ENCODE assay signal across 8 cellular contexts in the genomic region with DNA sequence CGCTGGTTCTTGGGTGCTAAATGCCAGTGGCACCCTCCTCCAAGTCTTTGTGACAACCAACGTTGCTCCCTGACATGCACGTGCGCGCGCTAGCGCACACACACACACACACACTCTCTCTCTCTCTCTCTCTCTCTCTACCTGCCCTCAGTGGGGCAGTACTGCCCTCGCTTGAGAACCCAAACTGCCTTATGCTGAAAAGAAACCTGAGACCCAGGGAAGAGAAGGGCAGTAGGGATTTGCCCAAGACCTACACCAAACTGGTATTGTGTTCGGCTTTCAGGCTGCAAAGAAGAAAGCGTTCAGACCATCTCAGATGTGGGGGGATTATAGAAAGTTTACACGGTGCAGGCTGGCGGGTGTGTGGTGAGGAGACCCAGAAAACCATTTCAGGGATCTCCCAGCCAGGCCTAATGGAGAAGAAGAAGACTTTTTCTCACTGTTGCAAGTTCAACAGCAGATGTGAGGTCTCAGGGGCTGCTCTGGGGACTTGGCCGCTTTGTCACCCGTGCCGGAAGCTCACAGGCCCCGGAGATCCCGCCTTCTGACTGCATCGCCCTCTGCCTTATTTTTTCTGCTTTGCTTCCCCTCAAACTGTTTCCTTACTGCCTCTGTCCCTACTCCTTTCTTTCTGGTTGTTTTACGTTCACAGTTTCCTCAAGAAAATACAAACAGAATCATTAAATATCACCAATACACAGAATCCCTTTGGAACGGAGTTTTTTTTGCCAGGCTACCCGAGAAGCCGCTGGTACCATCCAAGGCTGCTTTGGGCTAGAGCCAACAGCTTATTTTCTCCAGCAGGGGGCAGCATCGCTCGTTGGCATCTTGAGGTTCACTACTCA.
A peak's percentile ranks its signal among the peaks of the same experiment; 100 is the strongest.
DNase-seq lines count a peak whose midpoint lies in the region; ATAC-seq and TF ChIP-seq lines count a peak whose summit lies in the region.

No MANE protein-coding gene starts in this region.

- peak overlapping the region; percentile 80 for H2AFZ ChIP-seq in neural progenitor cell (replicated peaks)

- H3K27me3 Mint-ChIP-seq in neural progenitor cell (ENCODE audit: insufficient read depth, low read depth): peaks cover 18% of the 10 kb centered on the region

- peaks cover 28% of the 10 kb centered on the region for H3K4me1 Mint-ChIP-seq in neural progenitor cell

- intact Hi-C loops in stomach (cut with DNase I; ENCODE audit: low total_unique reads): no loop called here

- WGBS in stomach, 5 donors: 3 to 11% (median 5%) methylated on average over 24 of the region's 24 CpGs

- no peaks in the 10 kb centered on the region for H3K79me2 ChIP-seq in neural progenitor cell (ENCODE audit: low read depth)

- no peak overlapping the region for H3K9ac ChIP-seq in HUES48 (ENCODE audit: low read depth, low read length)
- peak overlapping the region; percentile 37 for H3K9ac ChIP-seq in NT2/D1 (ENCODE audit: insufficient read length, low read depth)
- no peak overlapping the region for H3K9ac ChIP-seq in neural progenitor cell

- H3K27ac ChIP-seq in HUES48 (ENCODE audit: low read depth, low read length) (no peak overlapping the region), neural progenitor cell (no peak overlapping the region), stomach (peak overlapping the region; percentile 11 to 75 (median 66))

- TF ChIP-seq CTCF in fibroblast of mammary gland (conservative IDR thresholded peaks at IDR 0.05; ENCODE audit: control insufficient read depth, insufficient read depth, low read depth, low read length) (peak; percentile 69), neural progenitor cell (IDR thresholded peaks at IDR 0.05) (peak; percentile 99), stomach (IDR thresholded peaks at IDR 0.05) (peak in 5 of 7 experiments; percentile 53 to 76 (median 74))

- no peaks in the 10 kb centered on the region for H4K20me1 ChIP-seq in neural progenitor cell (ENCODE audit: low read depth)

- DNase-seq in DMS153 (lab: John Stamatoyannopoulos, UW) (peak; percentile 54), NT2/D1 (ENCODE audit: low read depth, low spot score) (peak; percentile 59), activated T-cell treated with anti-CD3 and anti-CD28 coated beads for 48 hours (ENCODE audit: low read depth) (peak; percentile 64), fibroblast of mammary gland (ENCODE audit: low read depth) (peak; percentile 46), neural progenitor cell (ENCODE audit: low spot score) (peak; percentile 93), stomach (peak; percentile 73)

- peak overlapping the region; percentile 75 for H3K4me3 Mint-ChIP-seq in neural progenitor cell

- H3K4me1 ChIP-seq in HUES48 (ENCODE audit: control insufficient read depth, insufficient read depth, low read length) (peaks cover 15% of the 10 kb centered on the region), NT2/D1 (ENCODE audit: insufficient read depth, insufficient read length) (no peaks in the 10 kb centered on the region), neural progenitor cell (peaks cover 22% of the 10 kb centered on the region), stomach (peaks cover 0 to 27% (median 19%) of the 10 kb centered on the region in 4 donors)

- no peak for TF ChIP-seq POLR2A in stomach (IDR thresholded peaks at IDR 0.05)

- no peaks in the 10 kb centered on the region for H3K36me3 Mint-ChIP-seq in neural progenitor cell

- peak; percentile 70 for ATAC-seq in GM21390 (IDR thresholded peaks at IDR 0.05; ENCODE audit: unreplicated experiment)

- no peaks in the 10 kb centered on the region for H3K36me3 ChIP-seq in HUES48 (ENCODE audit: control insufficient read depth, insufficient read depth, low read length)
- no peaks in the 10 kb centered on the region for H3K36me3 ChIP-seq in NT2/D1 (ENCODE audit: insufficient read depth, insufficient read length, low read length)
- no peaks in the 10 kb centered on the region for H3K36me3 ChIP-seq in neural progenitor cell
- no peaks in the 10 kb centered on the region for H3K36me3 ChIP-seq in stomach

- H3K9me3 Mint-ChIP-seq in neural progenitor cell: no peaks in the 10 kb centered on the region

- H3K9me3 ChIP-seq in HUES48 (ENCODE audit: control insufficient read depth, insufficient read depth, low read length): no peaks in the 10 kb centered on the region
- H3K9me3 ChIP-seq in NT2/D1 (ENCODE audit: insufficient read depth, low read length): no peaks in the 10 kb centered on the region
- H3K9me3 ChIP-seq in neural progenitor cell (ENCODE audit: low read depth): no peaks in the 10 kb centered on the region
- no peaks in the 10 kb centered on the region for H3K9me3 ChIP-seq in stomach

- H3K27me3 ChIP-seq in HUES48 (ENCODE audit: control insufficient read depth, insufficient read depth, low read length) (peaks cover 19% of the 10 kb centered on the region), NT2/D1 (ENCODE audit: insufficient read depth, insufficient read length) (no peaks in the 10 kb centered on the region), neural progenitor cell (peaks cover 22% of the 10 kb centered on the region), stomach (peaks cover 0 to 26% (median 9%) of the 10 kb centered on the region in 3 donors)

- H3F3A ChIP-seq in neural progenitor cell (ENCODE audit: low read depth): peaks cover 22% of the 10 kb centered on the region

- peak overlapping the region; percentile 54 for H3K4me3 ChIP-seq in HUES48 (ENCODE audit: low read depth, low read length)
- H3K4me3 ChIP-seq in NT2/D1 (ENCODE audit: insufficient read length, low read depth): peak overlapping the region; percentile 35
- H3K4me3 ChIP-seq in fibroblast of mammary gland (ENCODE audit: control insufficient read depth, low read depth, low read length): peak overlapping the region; percentile 15
- H3K4me3 ChIP-seq in neural progenitor cell: peak overlapping the region; percentile 40
- H3K4me3 ChIP-seq in stomach: peak overlapping the region; percentile 39 to 49 (median 46)

- H3K27ac Mint-ChIP-seq in neural progenitor cell: peak overlapping the region; percentile 65

- peak overlapping the region; percentile 73 for H3K4me2 ChIP-seq in neural progenitor cell

- TF ChIP-seq EP300 in stomach (IDR thresholded peaks at IDR 0.05): no peak

Comparison
In these comparisons a context has a peak if more than half of its experiments do, and no peak if none do; other contexts are left out.
1. H3K27ac ChIP-seq: peak in stomach (5 of 5); none in HUES48 (single experiment) and neural progenitor cell (single experiment).
2. Peak in every context shown above with its lines, with median percentiles within 50 percentile points of each other: DNase-seq, H3K4me3 ChIP-seq and CTCF ChIP-seq.